ENCODE assay signal across 7 cellular contexts in genomic region chr3:187318819-187319616, GRCh38. TPM values are rescaled to one million over a fixed set of nuclear protein-coding genes. Genes with fewer than 3 reads are reported as not detected.
DNase-seq lines count a peak whose midpoint lies in the region; ATAC-seq and TF ChIP-seq lines count a peak whose summit lies in the region.

No MANE protein-coding gene starts in this region.

- POLR2A ChIA-PET in SK-N-SH (lab: Yijun Ruan, JAX) = no interaction called here

- no peaks in the 10 kb centered on the region for H3K79me2 ChIP-seq in SK-N-SH (ENCODE audit: insufficient read depth)

- intact Hi-C loops in sigmoid colon (cut with DNase I) = loop anchor here (1.0 to 2.0 kb wide), 3 partner anchors 98 to 395 kb away; no protein-coding TSS in a partner anchor

- H3F3A ChIP-seq in SK-N-SH (replicated peaks; ENCODE audit: insufficient read depth) = no peaks in the 10 kb centered on the region

- no peak overlapping the region for H3K27ac ChIP-seq in SK-N-SH (ENCODE audit: low read depth in 2 of 2, low read length in 1 of 2)
- H3K27ac ChIP-seq in right atrium auricular region = no peak overlapping the region
- no peak overlapping the region for H3K27ac ChIP-seq in sigmoid colon

- ATAC-seq in GM18505 (IDR thresholded peaks at IDR 0.05; ENCODE audit: unreplicated experiment) = no peak

- no peak for TF ChIP-seq EP300 in SK-N-SH (IDR thresholded peaks at IDR 0.05; ENCODE audit: borderline replicate concordance in 1 of 2, low read depth in 1 of 2, low read length in 1 of 2)
- TF ChIP-seq EP300 in sigmoid colon (IDR thresholded peaks at IDR 0.05) = no peak

- no peaks in the 10 kb centered on the region for H3K9me3 ChIP-seq in SK-N-SH
- H3K9me3 ChIP-seq in right atrium auricular region = no peaks in the 10 kb centered on the region
- H3K9me3 ChIP-seq in sigmoid colon = no peaks in the 10 kb centered on the region

- 10% methylated on average over 13 of the region's 13 CpGs for WGBS in SK-N-SH (ENCODE audit: low lambda C conversion rate)
- WGBS in sigmoid colon, 2 donors = 18% methylated on average over 13 of the region's 13 CpGs

- TF ChIP-seq CTCF in SK-N-SH (IDR thresholded peaks at IDR 0.05) (peak; percentile 88), right atrium auricular region (IDR thresholded peaks at IDR 0.05) (peak; percentile 89 to 92), sigmoid colon (IDR thresholded peaks at IDR 0.05) (peak; percentile 79 to 84 (median 82))

- H3K36me3 ChIP-seq in SK-N-SH (replicated peaks in 1 of 2; ENCODE audit: control insufficient read depth in 1 of 2, insufficient read depth in 2 of 2, low read length in 1 of 2) (no peaks in the 10 kb centered on the region), right atrium auricular region (no peaks in the 10 kb centered on the region), sigmoid colon (no peaks in the 10 kb centered on the region)

- H3K27me3 ChIP-seq in SK-N-SH (ENCODE audit: insufficient read depth) (peaks cover 21% of the 10 kb centered on the region; the same call in 1 of the 2 replicates), right atrium auricular region (no peaks in the 10 kb centered on the region), sigmoid colon (no peaks in the 10 kb centered on the region)

- H3K9ac ChIP-seq in SK-N-SH = no peak overlapping the region

- no peak for TF ChIP-seq POLR2A in sigmoid colon (IDR thresholded peaks at IDR 0.05)
- TF ChIP-seq POLR2A in GM18505 (IDR thresholded peaks at IDR 0.05; ENCODE audit: borderline replicate concordance, extremely low read depth, insufficient read depth, insufficient read length) = no peak

- peak overlapping the region; percentile 70 for H2AFZ ChIP-seq in SK-N-SH (ENCODE audit: low read depth)

- H4K20me1 ChIP-seq in SK-N-SH (ENCODE audit: insufficient read depth) = no peaks in the 10 kb centered on the region

- CTCF ChIA-PET in SK-N-SH (lab: Yijun Ruan, JAX) = interaction anchor here (0.6 to 7.8 kb wide), 50 partner anchors 10 to 1914 kb away, joined by 3 to 192 read pairs (median 4); no protein-coding TSS in a partner anchor

- H3K4me2 ChIP-seq in SK-N-SH = peak overlapping the region; percentile 78

- H3K4me1 ChIP-seq in SK-N-SH (ENCODE audit: control insufficient read depth in 1 of 2, insufficient read depth in 2 of 2, low read depth in 1 of 2, low read length in 1 of 2) (no peaks in the 10 kb centered on the region; a peak in 1 of 4 replicates), right atrium auricular region (peaks cover 0 to 8% of the 10 kb centered on the region in 2 donors), sigmoid colon (peaks cover 0 to 21% (median 17%) of the 10 kb centered on the region in 4 donors)

- DNase-seq in GM04504 (ENCODE audit: low read depth) (peak; percentile 77), M059J (ENCODE audit: low read depth) (peak; percentile 69), SK-N-SH (peak; percentile 49), anterior cingulate cortex (lab: John Stamatoyannopoulos, UW) (peak in 31 of 58 donors; percentile 1 to 45 (median 14)), right atrium auricular region (ENCODE audit: low spot score) (peak; percentile 70), sigmoid colon (no peak)

- peak; percentile 81 for TF ChIP-seq RAD21 in SK-N-SH (IDR thresholded peaks at IDR 0.05; ENCODE audit: low read length)

- no peaks in the 10 kb centered on the region for H3K9me2 ChIP-seq in SK-N-SH

- H3K4me3 ChIP-seq in SK-N-SH (ENCODE audit: low read depth in 2 of 2, low read length in 1 of 2) (peak overlapping the region; percentile 25 to 48; a peak in 3 of 4 replicates), right atrium auricular region (peak overlapping the region in 1 of 2 donors; percentile 24), sigmoid colon (peak overlapping the region in 3 of 4 donors; percentile 16 to 35 (median 33))

TF ChIP-seq in SK-N-SH, 30 proteins besides CTCF, POLR2A, EP300 and RAD21:
- no peak for TF ChIP-seq RCOR1 (IDR thresholded peaks at IDR 0.05; ENCODE audit: low read length)
- TF ChIP-seq YY1 (IDR thresholded peaks at IDR 0.05; ENCODE audit: low read depth) = no peak
- peak; percentile 52; the same call in 1 of the 2 replicates for TF ChIP-seq GABPA (IDR thresholded peaks at IDR 0.05; ENCODE audit: low read depth)
- TF ChIP-seq RXRA (IDR thresholded peaks at IDR 0.05; ENCODE audit: borderline replicate concordance, low read depth) = no peak
- 0 out of 2 replicates have a peak, but pooled peaks have one; percentile 27 for TF ChIP-seq TCF12 (IDR thresholded peaks at IDR 0.05)
- TF ChIP-seq EZH2phosphoT487 (IDR thresholded peaks at IDR 0.05; ENCODE audit: borderline replicate concordance, low read depth) = no peak
- no peak for TF ChIP-seq SIN3A (IDR thresholded peaks at IDR 0.05; ENCODE audit: borderline replicate concordance, low read depth, low read length)
- TF ChIP-seq SMC3 (IDR thresholded peaks at IDR 0.05; ENCODE audit: low read depth, low read length) = peak; percentile 74
TF ChIP-seq in SK-N-SH: peak in this region for 3.

RNA-seq across cellular contexts. Expression of gene MASP1, which starts 27.5 kb away (rescaled TPM):
- total RNA-seq in M059J (2014; rRNA removed; shearing (Covaris generic)) = 1.2 and 3.3 TPM in 2 replicates
- polyA plus RNA-seq in SK-N-SH (2012; rRNA removed) (not detected in 2 replicates), sigmoid colon (10 to 100 TPM in 1 of 3 donors, 1 to 10 TPM in 1, under 1 TPM in 1; 0.69 to 14.2 (median 1.2) TPM)
- polyA plus RNA-seq in SK-N-SH (2012; cell fraction: cytosol; rRNA removed) = not detected in 2 replicates
- not detected in 2 replicates for polyA plus RNA-seq in SK-N-SH (2012; cell fraction: nucleus; rRNA removed)
- total RNA-seq in right atrium auricular region (10 to 100 TPM; 26.2 to 27.6 TPM), sigmoid colon (100 to 1,000 TPM in 3 of 4 donors, 10 to 100 TPM in 1; 93.5 to 236 (median 153) TPM)

RNA-seq across cellular contexts. Expression of gene RTP4, which starts 49.2 kb away (rescaled TPM):
- 38.1 and 42.8 TPM in 2 replicates for total RNA-seq in M059J (2014; rRNA removed; shearing (Covaris generic))
- polyA plus RNA-seq in SK-N-SH (2012; rRNA removed) (0.16 TPM in 2 replicates), sigmoid colon (10 to 100 TPM in 1 of 3 donors, 1 to 10 TPM in 2; 7.8 to 11.2 (median 7.9) TPM)
- polyA plus RNA-seq in SK-N-SH (2012; cell fraction: cytosol; rRNA removed) = 0.13 and 0.22 TPM in 2 replicates
- polyA plus RNA-seq in SK-N-SH (2012; cell fraction: nucleus; rRNA removed) = 0.08 and 0.12 TPM in 2 replicates
- total RNA-seq in right atrium auricular region (1 to 10 TPM in 1 of 2 donors, under 1 TPM in 1; 0.59 to 1.0 TPM), sigmoid colon (10 to 100 TPM in 1 of 4 donors, 1 to 10 TPM in 3; 5.7 to 10.2 (median 7.0) TPM)
